In the genomic region with DNA sequence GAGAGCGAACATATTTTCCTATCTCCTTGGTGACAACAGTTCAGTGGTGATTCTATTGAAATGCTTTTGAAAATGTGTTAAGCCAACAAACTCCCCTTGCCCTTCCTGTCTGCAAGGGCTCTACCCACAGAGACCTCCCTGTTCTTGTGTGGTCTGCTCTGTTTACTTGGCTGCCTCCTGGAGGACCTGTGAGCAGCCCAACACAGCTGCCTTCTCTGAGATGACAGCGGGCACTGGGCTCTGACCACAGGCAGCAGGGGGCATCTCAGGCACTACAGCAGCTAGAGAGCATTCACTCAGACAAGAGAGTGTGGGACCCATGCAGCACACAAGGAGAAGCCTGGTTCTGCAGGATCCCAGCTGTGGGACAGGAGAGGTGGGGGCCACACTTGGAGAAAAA, we compare ENCODE assay signal across 14 cellular contexts.
DNase-seq lines count a peak whose midpoint lies in the region; ATAC-seq and TF ChIP-seq lines count a peak whose summit lies in the region.
"Had no signal": no experiment of that assay in that cellular context is flagged by ENCODE, and none has a peak within 500 bp of the region (broad histone marks: within the 10 kb centered on the region; RNA-seq: fewer than 3 reads in every experiment).

No MANE protein-coding gene starts in this region.

- no peak overlapping the region for H3K9ac ChIP-seq in BLaER1 treated with 17β-estradiol and CSF1 and Interleukin-3, amounts not matched to agents 10 nM and 100 nM
- no peak overlapping the region for H3K9ac ChIP-seq in neural progenitor cell

- no peak overlapping the region for H3K27ac ChIP-seq in BLaER1 treated with 17β-estradiol and CSF1 and Interleukin-3, amounts not matched to agents 10 nM and 100 nM
- no peak overlapping the region for H3K27ac ChIP-seq in neural progenitor cell
- no peak overlapping the region for H3K27ac ChIP-seq in CD8-positive, alpha-beta T cell (ENCODE audit: low read depth, low read length)
- H3K27ac ChIP-seq: HL-60 had no signal

- H4K20me1 ChIP-seq in BLaER1 treated with 17β-estradiol and CSF1 and Interleukin-3, amounts not matched to agents 10 nM and 100 nM, result peaks cover 0 to 3% (median 0%) of the 10 kb centered on the region in 11 experiments; a peak in 1 of 22 replicates
- no peaks in the 10 kb centered on the region for H4K20me1 ChIP-seq in neural progenitor cell (ENCODE audit: low read depth)

- H3K27me3 ChIP-seq in BLaER1 treated with 17β-estradiol and CSF1 and Interleukin-3, amounts not matched to agents 10 nM and 100 nM, result no peaks in the 10 kb centered on the region
- H3K27me3 ChIP-seq in H7 (ENCODE audit: control insufficient read depth, insufficient read depth, low read length) (no peaks in the 10 kb centered on the region), neural progenitor cell (no peaks in the 10 kb centered on the region)
- no peaks in the 10 kb centered on the region for H3K27me3 ChIP-seq in CD8-positive, alpha-beta T cell (ENCODE audit: insufficient read depth, low read length)

- H3K9me3 Mint-ChIP-seq in neural progenitor cell, result peaks cover 2% of the 10 kb centered on the region
- H3K9me3 Mint-ChIP-seq in activated T-helper 2 cell treated with anti-CD3 and anti-CD28 coated beads, Interferon-gamma antibody, Interleukin-2, Interleukin-4, amounts not matched to agents 10 μg/mL and 5 μg/mL and 100 μg/mL, durations not matched to agents 14 hours and 24 hours and 36 hours, result no peaks in the 10 kb centered on the region
- H3K9me3 Mint-ChIP-seq in CD8-positive, alpha-beta T cell, result no peaks in the 10 kb centered on the region

- no peak overlapping the region for H3K27ac Mint-ChIP-seq in neural progenitor cell
- no peak overlapping the region for H3K27ac Mint-ChIP-seq in activated T-helper 2 cell treated with anti-CD3 and anti-CD28 coated beads, Interferon-gamma antibody, Interleukin-2, Interleukin-4, amounts not matched to agents 10 μg/mL and 5 μg/mL and 100 μg/mL, durations not matched to agents 14 hours and 24 hours and 36 hours
- no peak overlapping the region for H3K27ac Mint-ChIP-seq in CD8-positive, alpha-beta T cell
- H3K27ac Mint-ChIP-seq: CD4-positive, CD25-positive, alpha-beta regulatory T cell had no signal

- peaks cover 33% of the 10 kb centered on the region for H3K4me1 Mint-ChIP-seq in neural progenitor cell
- H3K4me1 Mint-ChIP-seq in activated T-helper 2 cell treated with anti-CD3 and anti-CD28 coated beads, Interferon-gamma antibody, Interleukin-2, Interleukin-4, amounts not matched to agents 10 μg/mL and 5 μg/mL and 100 μg/mL, durations not matched to agents 14 hours and 24 hours and 36 hours (ENCODE audit: low read depth), result no peaks in the 10 kb centered on the region
- H3K4me1 Mint-ChIP-seq in CD8-positive, alpha-beta T cell (ENCODE audit: low read depth), result no peaks in the 10 kb centered on the region
- H3K4me1 Mint-ChIP-seq: CD4-positive, CD25-positive, alpha-beta regulatory T cell had no signal

- H3K27me3 Mint-ChIP-seq in neural progenitor cell (ENCODE audit: insufficient read depth, low read depth), result peaks cover 9% of the 10 kb centered on the region
- H3K27me3 Mint-ChIP-seq in activated T-helper 2 cell treated with anti-CD3 and anti-CD28 coated beads, Interferon-gamma antibody, Interleukin-2, Interleukin-4, amounts not matched to agents 10 μg/mL and 5 μg/mL and 100 μg/mL, durations not matched to agents 14 hours and 24 hours and 36 hours (ENCODE audit: low read depth), result no peaks in the 10 kb centered on the region
- H3K27me3 Mint-ChIP-seq in CD8-positive, alpha-beta T cell (ENCODE audit: low read depth), result no peaks in the 10 kb centered on the region
- H3K27me3 Mint-ChIP-seq: CD4-positive, CD25-positive, alpha-beta regulatory T cell had no signal

- ATAC-seq in HG03354 (IDR thresholded peaks at IDR 0.05; ENCODE audit: poor library complexity, severe bottlenecking, unreplicated experiment), result no peak
- ATAC-seq in CD8-positive, alpha-beta T cell, result no peak

- H3K36me3 Mint-ChIP-seq in neural progenitor cell, result no peaks in the 10 kb centered on the region
- H3K36me3 Mint-ChIP-seq in activated T-helper 2 cell treated with anti-CD3 and anti-CD28 coated beads, Interferon-gamma antibody, Interleukin-2, Interleukin-4, amounts not matched to agents 10 μg/mL and 5 μg/mL and 100 μg/mL, durations not matched to agents 14 hours and 24 hours and 36 hours (ENCODE audit: low read depth), result no peaks in the 10 kb centered on the region
- H3K36me3 Mint-ChIP-seq in CD8-positive, alpha-beta T cell, result no peaks in the 10 kb centered on the region
- H3K36me3 Mint-ChIP-seq: CD4-positive, CD25-positive, alpha-beta regulatory T cell had no signal

- no peak for TF ChIP-seq CTCF in neural progenitor cell (IDR thresholded peaks at IDR 0.05)
- no peak for TF ChIP-seq CTCF in CD8-positive, alpha-beta T cell (IDR thresholded peaks at IDR 0.05)

- H3K79me2 ChIP-seq in neural progenitor cell (ENCODE audit: low read depth), result no peaks in the 10 kb centered on the region

- CTCF ChIA-PET in CD8-positive, alpha-beta T cell (lab: Charles Lee), result interaction anchor here (1.4 kb wide), 1 partner anchor 13 kb away, joined by 3 read pairs; no protein-coding TSS in a partner anchor

- H3K4me3 ChIP-seq in BLaER1 treated with 17β-estradiol and CSF1 and Interleukin-3, amounts not matched to agents 10 nM and 100 nM, result no peak overlapping the region
- H3K4me3 ChIP-seq in H7 (ENCODE audit: insufficient read depth, low read depth, low read length), result no peak overlapping the region
- H3K4me3 ChIP-seq in neural progenitor cell, result no peak overlapping the region
- H3K4me3 ChIP-seq in CD8-positive, alpha-beta T cell (ENCODE audit: low read depth, low read length), result no peak overlapping the region
- H3K4me3 ChIP-seq: HAP-1 had no signal

- no peaks in the 10 kb centered on the region for H3F3A ChIP-seq in neural progenitor cell (ENCODE audit: low read depth)

- DNase-seq in H7 (peak; percentile 47), islet precursor cell (peak; percentile 38), neural progenitor cell (ENCODE audit: low spot score) (no peak)
- DNase-seq in activated T-helper 2 cell treated with anti-CD3 and anti-CD28 coated beads, Interferon-gamma antibody, Interleukin-2, Interleukin-4, amounts not matched to agents 10 μg/mL and 5 μg/mL and 100 μg/mL, durations not matched to agents 14 hours and 24 hours and 36 hours (ENCODE audit: low spot score), result no peak
- DNase-seq in CD8-positive, alpha-beta T cell, result no peak
- DNase-seq in stimulated activated CD4-positive, alpha-beta T cell treated with anti-CD3 and anti-CD28 coated beads, Interleukin-2, amount 100 ng/mL, for 24 hours, result no peak
- DNase-seq: 8988T; C1 segment of cervical spinal cord; CD4-positive, CD25-positive, alpha-beta regulatory T cell; DMS153 had no signal

- no peak overlapping the region for H2AFZ ChIP-seq in neural progenitor cell (replicated peaks)

- peak overlapping the region in 8 of 11 experiments; percentile 20 to 68 (median 52); a peak in 14 of 22 replicates for H3K4me2 ChIP-seq in BLaER1 treated with 17β-estradiol and CSF1 and Interleukin-3, amounts not matched to agents 10 nM and 100 nM
- no peak overlapping the region for H3K4me2 ChIP-seq in neural progenitor cell

- POLR2A ChIA-PET in CD8-positive, alpha-beta T cell (lab: Charles Lee), result no interaction called here

- peak overlapping the region; percentile 37 for H3K4me3 Mint-ChIP-seq in neural progenitor cell
- no peak overlapping the region for H3K4me3 Mint-ChIP-seq in activated T-helper 2 cell treated with anti-CD3 and anti-CD28 coated beads, Interferon-gamma antibody, Interleukin-2, Interleukin-4, amounts not matched to agents 10 μg/mL and 5 μg/mL and 100 μg/mL, durations not matched to agents 14 hours and 24 hours and 36 hours (ENCODE audit: low read depth)
- no peak overlapping the region for H3K4me3 Mint-ChIP-seq in CD8-positive, alpha-beta T cell
- H3K4me3 Mint-ChIP-seq: CD4-positive, CD25-positive, alpha-beta regulatory T cell had no signal

- no peaks in the 10 kb centered on the region for H3K36me3 ChIP-seq in BLaER1 treated with 17β-estradiol and CSF1 and Interleukin-3, amounts not matched to agents 10 nM and 100 nM
- no peaks in the 10 kb centered on the region for H3K36me3 ChIP-seq in H7 (replicated peaks; ENCODE audit: control insufficient read depth, insufficient read depth, low read length)
- H3K36me3 ChIP-seq in neural progenitor cell, result no peaks in the 10 kb centered on the region
- no peaks in the 10 kb centered on the region for H3K36me3 ChIP-seq in CD8-positive, alpha-beta T cell (ENCODE audit: insufficient read depth, low read length)
- H3K36me3 ChIP-seq: HAP-1 had no signal

- H3K4me1 ChIP-seq in BLaER1 treated with 17β-estradiol and CSF1 and Interleukin-3, amounts not matched to agents 10 nM and 100 nM, result peaks cover 0 to 38% (median 27%) of the 10 kb centered on the region in 10 experiments; a peak in 15 of 20 replicates
- peaks cover 13% of the 10 kb centered on the region for H3K4me1 ChIP-seq in neural progenitor cell
- H3K4me1 ChIP-seq in CD8-positive, alpha-beta T cell (ENCODE audit: insufficient read depth, low read length), result no peaks in the 10 kb centered on the region
- H3K4me1 ChIP-seq: HAP-1 had no signal

- intact Hi-C loops in activated T-helper 2 cell treated with anti-CD3 and anti-CD28 coated beads, Interferon-gamma antibody, Interleukin-2, Interleukin-4, amounts not matched to agents 10 μg/mL and 5 μg/mL and 100 μg/mL, durations not matched to agents 14 hours and 24 hours and 36 hours (cut with micrococcal nuclease), result no loop called here
- intact Hi-C loops in CD8-positive, alpha-beta T cell (cut with DNase I, micrococcal nuclease), result no loop called here

- H3K9me3 ChIP-seq in BLaER1 treated with 17β-estradiol and CSF1 and Interleukin-3, amounts not matched to agents 10 nM and 100 nM (replicated peaks in 1 of 11), result no peaks in the 10 kb centered on the region
- H3K9me3 ChIP-seq in neural progenitor cell (ENCODE audit: low read depth), result no peaks in the 10 kb centered on the region
- no peaks in the 10 kb centered on the region for H3K9me3 ChIP-seq in CD8-positive, alpha-beta T cell (ENCODE audit: low read length)
- H3K9me3 ChIP-seq: HAP-1 had no signal

Comparison
In these comparisons a context has a peak if more than half of its experiments do, and no peak if none do; other contexts are left out.
1. DNase-seq: peak in H7 (single experiment) and islet precursor cell (single experiment); none in neural progenitor cell (single experiment), activated T-helper 2 cell treated with anti-CD3 and anti-CD28 coated beads, Interferon-gamma antibody, Interleukin-2, Interleukin-4, amounts not matched to agents 10 μg/mL and 5 μg/mL and 100 μg/mL, durations not matched to agents 14 hours and 24 hours and 36 hours (single experiment), CD8-positive, alpha-beta T cell (0 of 7) and stimulated activated CD4-positive, alpha-beta T cell treated with anti-CD3 and anti-CD28 coated beads, Interleukin-2, amount 100 ng/mL, for 24 hours (0 of 2).